Comparison of ENCODE assay signal across 19 cellular contexts in the genomic region with DNA sequence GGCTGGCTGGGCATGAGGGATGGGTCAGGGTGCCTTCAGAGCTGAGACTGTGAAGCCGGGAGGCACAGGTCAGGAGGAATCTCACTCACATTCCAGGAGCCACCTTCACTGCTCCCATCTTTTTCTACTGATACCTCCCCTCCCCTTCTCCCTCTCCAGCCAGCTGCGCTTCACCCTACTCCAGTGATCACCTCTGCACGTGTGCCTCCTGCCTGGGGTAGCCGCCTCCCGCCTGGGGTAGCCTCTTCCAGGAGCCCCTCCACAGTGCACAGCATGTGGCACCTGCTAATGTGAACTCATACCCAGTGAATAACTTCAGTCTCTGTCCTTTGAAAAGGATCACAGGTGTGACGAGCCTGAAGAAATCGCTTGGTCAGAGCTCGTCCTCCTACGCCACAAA.
"Had no signal": no experiment of that assay in that cellular context is flagged by ENCODE, and none has a peak within 500 bp of the region (broad histone marks: within the 10 kb centered on the region; RNA-seq: fewer than 3 reads in every experiment).

No MANE protein-coding gene starts in this region.

- H3K27me3 Mint-ChIP-seq: activated naive CD8-positive, alpha-beta T cell; stimulated activated naive B cell treated with anti-CD40 and anti-IgM and Interleukin-4, amounts not matched to agents 10 μg/mL and 1 μg/mL and 100 μg/mL, for 72 hours had no signal

- H3K4me3 ChIP-seq: adrenal gland, breast epithelium, colonic mucosa, heart left ventricle, mucosa of descending colon, prostate gland, transverse colon, uterus had no signal

- H3K4me1 ChIP-seq: breast epithelium, colonic mucosa, prostate gland had no signal

- ATAC-seq: heart left ventricle; left ventricle myocardium superior; mucosa of descending colon; stimulated activated naive B cell treated with anti-CD40 and anti-IgM and Interleukin-4, amounts not matched to agents 10 μg/mL and 1 μg/mL and 100 μg/mL, for 72 hours had no signal

- DNase-seq: activated T-cell treated with anti-CD3 and anti-CD28 coated beads, Interleukin-2, amount 50 U/mL, for 1 hour; adrenal gland; colonic mucosa; heart left ventricle; left ventricle myocardium superior; mammary epithelial cell; mucosa of descending colon; nephron progenitor cell; occipital lobe; stimulated activated CD4-positive, alpha-beta T cell treated with anti-CD3 and anti-CD28 coated beads, Interleukin-2, amount 100 ng/mL, for 48 hours; stimulated activated CD8-positive, alpha-beta memory T cell treated with anti-CD3 and anti-CD28 coated beads, Interleukin-4, amount 100 ng/mL, for 48 hours; stimulated activated naive B cell treated with anti-CD40 and anti-IgM and Interleukin-4, amounts not matched to agents 10 μg/mL and 1 μg/mL and 100 μg/mL, for 72 hours; T-helper 1 cell; transverse colon; uterus had no signal

- H3K4me3 Mint-ChIP-seq: activated naive CD8-positive, alpha-beta T cell; nephron progenitor cell; stimulated activated naive B cell treated with anti-CD40 and anti-IgM and Interleukin-4, amounts not matched to agents 10 μg/mL and 1 μg/mL and 100 μg/mL, for 72 hours had no signal

- H3K27me3 ChIP-seq: adrenal gland, breast epithelium, colonic mucosa, heart left ventricle, transverse colon, uterus had no signal

- H3K27ac Mint-ChIP-seq: nephron progenitor cell; stimulated activated naive B cell treated with anti-CD40 and anti-IgM and Interleukin-4, amounts not matched to agents 10 μg/mL and 1 μg/mL and 100 μg/mL, for 72 hours had no signal

- H3K9me3 ChIP-seq: adrenal gland, breast epithelium, colonic mucosa, heart left ventricle, mucosa of descending colon, prostate gland, transverse colon, uterus had no signal

- H3K27ac ChIP-seq: adrenal gland, breast epithelium, colonic mucosa, epithelial cell of prostate, heart left ventricle, prostate gland, transverse colon, uterus had no signal

- H3K36me3 ChIP-seq: adrenal gland, breast epithelium, colonic mucosa, prostate gland, transverse colon, uterus had no signal

- H3K9me3 Mint-ChIP-seq: nephron progenitor cell; stimulated activated naive B cell treated with anti-CD40 and anti-IgM and Interleukin-4, amounts not matched to agents 10 μg/mL and 1 μg/mL and 100 μg/mL, for 72 hours had no signal
